ENCODE assay signal across 1 cellular context in the genomic region with DNA sequence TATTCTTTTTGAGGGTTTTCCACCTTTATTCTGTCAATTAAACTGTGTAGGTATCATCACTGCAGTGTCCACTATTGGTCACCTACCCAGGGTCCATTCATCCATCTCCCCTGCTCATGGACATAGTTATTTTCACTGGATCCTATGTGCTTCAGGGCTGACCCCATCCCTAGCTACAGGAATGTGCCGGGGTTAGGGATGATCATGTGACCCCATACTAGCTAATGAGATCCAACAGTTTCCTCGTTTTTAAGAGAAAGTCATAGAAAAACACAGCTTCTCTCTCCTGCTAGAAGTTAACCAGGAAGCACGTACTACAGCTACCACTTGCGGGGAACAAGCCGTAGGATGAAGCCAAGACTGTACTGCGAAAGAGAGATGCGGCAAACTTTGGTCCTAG.
TF ChIP-seq lines count a peak whose summit lies in the region.

No MANE protein-coding gene starts in this region.

TF ChIP-seq in GM23338, 12 proteins besides CTCF, POLR2A, EP300 and RAD21 (continued from another document):
- no peak for TF ChIP-seq JUNB (IDR thresholded peaks at IDR 0.05; ENCODE audit: unreplicated experiment)
- no peak for TF ChIP-seq STAT1 (IDR thresholded peaks at IDR 0.05; ENCODE audit: unreplicated experiment)
TF ChIP-seq in GM23338: peak in this region for 0.
